14 cellular contexts compared by ENCODE assay signal in genomic region chr14:68705741-68706283, GRCh38.
DNase-seq lines count a peak whose midpoint lies in the region; ATAC-seq and TF ChIP-seq lines count a peak whose summit lies in the region.
"Had no signal": no experiment of that assay in that cellular context is flagged by ENCODE, and none has a peak within 500 bp of the region (broad histone marks: within the 10 kb centered on the region; RNA-seq: fewer than 3 reads in every experiment).

No MANE protein-coding gene starts in this region.

- H3K27me3 Mint-ChIP-seq in natural killer cell (ENCODE audit: low read depth in 2 of 2), result peaks cover 0 to 4% of the 10 kb centered on the region in 2 donors
- H3K27me3 Mint-ChIP-seq: natural killer cell treated with Interleukin-12 subunit alpha and Interleukin-12 subunit beta and Interleukin-15 and Interleukin-18, amount 100 ng/mL, for 72 hours had no signal

- no peaks in the 10 kb centered on the region for H3K36me3 Mint-ChIP-seq in natural killer cell
- H3K36me3 Mint-ChIP-seq: natural killer cell treated with Interleukin-12 subunit alpha and Interleukin-12 subunit beta and Interleukin-15 and Interleukin-18, amount 100 ng/mL, for 72 hours had no signal

- POLR2A ChIA-PET in HEK293 (lab: Yijun Ruan, JAX), result no interaction called here

- H3K4me3 ChIP-seq in HEK293 (ENCODE audit: low read depth, low read length) (no peak overlapping the region), RWPE2 (ENCODE audit: severe bottlenecking) (no peak overlapping the region), right cardiac atrium (ENCODE audit: low read length) (no peak overlapping the region), sigmoid colon (no peak overlapping the region)
- H3K4me3 ChIP-seq: dorsolateral prefrontal cortex had no signal

- no peaks in the 10 kb centered on the region for H3K9me3 Mint-ChIP-seq in natural killer cell
- H3K9me3 Mint-ChIP-seq: natural killer cell treated with Interleukin-12 subunit alpha and Interleukin-12 subunit beta and Interleukin-15 and Interleukin-18, amount 100 ng/mL, for 72 hours had no signal

- H3K4me1 ChIP-seq in HEK293 (ENCODE audit: control insufficient read depth, insufficient read depth, low read length) (no peaks in the 10 kb centered on the region), RWPE2 (ENCODE audit: insufficient read depth, poor library complexity, severe bottlenecking) (peaks cover 38% of the 10 kb centered on the region), right cardiac atrium (ENCODE audit: control insufficient read depth, insufficient read depth, low read length) (peaks cover 5% of the 10 kb centered on the region), sigmoid colon (peaks cover 0 to 22% (median 7%) of the 10 kb centered on the region in 4 donors)

- TF ChIP-seq CTCF in HEK293 (tag by site-specific recombination; IDR thresholded peaks at IDR 0.05), result no peak
- no peak for TF ChIP-seq CTCF in RWPE2 (IDR thresholded peaks at IDR 0.05; ENCODE audit: poor library complexity, severe bottlenecking)
- no peak for TF ChIP-seq CTCF in sigmoid colon (IDR thresholded peaks at IDR 0.05)
- TF ChIP-seq CTCF in natural killer cell (IDR thresholded peaks at IDR 0.05), result no peak

- H3K4me1 Mint-ChIP-seq in natural killer cell, result no peaks in the 10 kb centered on the region

- H3K27ac ChIP-seq in HEK293 (ENCODE audit: extremely low read depth, low read depth, low read length) (no peak overlapping the region), RWPE2 (ENCODE audit: poor library complexity, severe bottlenecking) (peak overlapping the region; percentile 100), right cardiac atrium (ENCODE audit: low read length) (no peak overlapping the region), sigmoid colon (peak overlapping the region in 1 of 4 donors; percentile 20)
- H3K27ac ChIP-seq: dorsolateral prefrontal cortex had no signal

- no peaks in the 10 kb centered on the region for H3K27me3 ChIP-seq in RWPE2 (ENCODE audit: insufficient read depth, poor library complexity, severe bottlenecking)
- H3K27me3 ChIP-seq in right cardiac atrium (ENCODE audit: control insufficient read depth, insufficient read depth), result no peaks in the 10 kb centered on the region
- no peaks in the 10 kb centered on the region for H3K27me3 ChIP-seq in sigmoid colon

- H3K36me3 ChIP-seq in HEK293 (ENCODE audit: control insufficient read depth in 2 of 2, insufficient read depth in 1 of 2, low read length in 2 of 2) (no peaks in the 10 kb centered on the region), RWPE2 (ENCODE audit: low read depth) (no peaks in the 10 kb centered on the region), sigmoid colon (no peaks in the 10 kb centered on the region)

- H3K9me3 ChIP-seq in HEK293 (ENCODE audit: control insufficient read depth, insufficient read depth, low read depth, low read length), result no peaks in the 10 kb centered on the region
- H3K9me3 ChIP-seq in RWPE2 (ENCODE audit: severe bottlenecking), result no peaks in the 10 kb centered on the region
- no peaks in the 10 kb centered on the region for H3K9me3 ChIP-seq in right cardiac atrium (ENCODE audit: control insufficient read depth, low read length)
- no peaks in the 10 kb centered on the region for H3K9me3 ChIP-seq in sigmoid colon

- H3K4me3 Mint-ChIP-seq in natural killer cell, result no peak overlapping the region
- H3K4me3 Mint-ChIP-seq: natural killer cell treated with Interleukin-12 subunit alpha and Interleukin-12 subunit beta and Interleukin-15 and Interleukin-18, amount 100 ng/mL, for 72 hours had no signal

- WGBS in right cardiac atrium, result 88% methylated on average over 10 of the region's 10 CpGs
- WGBS in sigmoid colon, 2 donors, result 51 to 84% methylated on average over 10 of the region's 10 CpGs

- no peak overlapping the region for H3K27ac Mint-ChIP-seq in natural killer cell

- no peak for TF ChIP-seq POLR2A in sigmoid colon (IDR thresholded peaks at IDR 0.05)

- no peak for TF ChIP-seq EP300 in sigmoid colon (IDR thresholded peaks at IDR 0.05)

- peak; percentile 94 for ATAC-seq in RWPE2 (ENCODE audit: low read depth)
- peak; percentile 30 to 36 for ATAC-seq in right cardiac atrium
- no peak for ATAC-seq in natural killer cell
- no peak for ATAC-seq in HG02759 (IDR thresholded peaks at IDR 0.05; ENCODE audit: unreplicated experiment)
- ATAC-seq: natural killer cell treated with Interleukin-12 subunit alpha and Interleukin-12 subunit beta and Interleukin-15 and Interleukin-18, amount 100 ng/mL, for 72 hours had no signal

- DNase-seq in RWPE2 (ENCODE audit: low spot score), result peak; percentile 97
- DNase-seq in right cardiac atrium, result no peak
- DNase-seq in sigmoid colon, result peak; percentile 51
- DNase-seq in natural killer cell, result no peak
- DNase-seq in DMS 273 treated with DMSO at 0.1 percent for 48 hours (lab: John Stamatoyannopoulos, UW), result no peak
- no peak for DNase-seq in NCI-H1105 treated with DMSO at 0.1 percent for 48 hours (lab: John Stamatoyannopoulos, UW)
- DNase-seq: activated CD4-positive, alpha-beta T cell treated with anti-CD3 and anti-CD28 coated beads for 1 hour; dorsolateral prefrontal cortex; islet precursor cell; NCI-H1417 treated with DMSO at 0.1 percent for 48 hours; NCI-H526 treated with DMSO at 0.1 percent for 48 hours had no signal

- CTCF ChIA-PET in HEK293 (lab: Yijun Ruan, JAX), result no interaction called here

- intact Hi-C loops in right cardiac atrium (cut with DNase I) (no loop called here), sigmoid colon (cut with DNase I) (loop anchor here (5.0 kb wide), 1 partner anchor 41 kb away; no protein-coding TSS in a partner anchor), natural killer cell (cut with micrococcal nuclease) (no loop called here)

TF ChIP-seq in HEK293, 187 proteins besides CTCF, POLR2A, EP300 and RAD21:
- no peak for TF ChIP-seq ZNF175 (tag by site-specific recombination; IDR thresholded peaks at IDR 0.05)
- no peak for TF ChIP-seq ZFP41 (tag by site-specific recombination; IDR thresholded peaks at IDR 0.05; ENCODE audit: borderline replicate concordance)
- TF ChIP-seq PRDM10 (tag by site-specific recombination; IDR thresholded peaks at IDR 0.05), result 0 out of 2 replicates have a peak, but pooled peaks have one; percentile 25
- TF ChIP-seq KLF1 (tag by site-specific recombination; IDR thresholded peaks at IDR 0.05), result 0 out of 2 replicates have a peak, but pooled peaks have one; percentile 13
TF ChIP-seq in HEK293: peak in this region for 2.

Comparison
In these comparisons a context has a peak if more than half of its experiments do, and no peak if none do; other contexts are left out.
1. ATAC-seq: peak in RWPE2 (single experiment) and right cardiac atrium (2 of 2); none in natural killer cell (0 of 3) and HG02759 (single experiment).
2. DNase-seq: peak in RWPE2 (single experiment) and sigmoid colon (single experiment); none in right cardiac atrium (0 of 3), natural killer cell (single experiment), DMS 273 treated with DMSO at 0.1 percent for 48 hours (single experiment) and NCI-H1105 treated with DMSO at 0.1 percent for 48 hours (single experiment).